In genomic region chr5:59424515-59424914, GRCh38 we compare ENCODE assay signal across 15 cellular contexts.
"Had no signal": no experiment of that assay in that cellular context is flagged by ENCODE, and none has a peak within 500 bp of the region (broad histone marks: within the 10 kb centered on the region; RNA-seq: fewer than 3 reads in every experiment).

No MANE protein-coding gene starts in this region.

- H3K27ac ChIP-seq: HL-60, KMS-11, RWPE1 had no signal

- DNase-seq: Kasumi-1, MM.1S, NCI-H1092 treated with DMSO at 0.1 percent for 48 hours, NCI-H1436, NCI-H187, NCI-H2029, NCI-H2081 treated with DMSO at 0.1 percent for 48 hours, NCI-H2171, SHP77 had no signal

- ATAC-seq: K562, Panc1, SK-N-SH treated with all-trans-retinoic acid at 6 μM for 48 hours had no signal

- H3K4me3 ChIP-seq: K562 had no signal
